17 cellular contexts compared by ENCODE assay signal in the genomic region with DNA sequence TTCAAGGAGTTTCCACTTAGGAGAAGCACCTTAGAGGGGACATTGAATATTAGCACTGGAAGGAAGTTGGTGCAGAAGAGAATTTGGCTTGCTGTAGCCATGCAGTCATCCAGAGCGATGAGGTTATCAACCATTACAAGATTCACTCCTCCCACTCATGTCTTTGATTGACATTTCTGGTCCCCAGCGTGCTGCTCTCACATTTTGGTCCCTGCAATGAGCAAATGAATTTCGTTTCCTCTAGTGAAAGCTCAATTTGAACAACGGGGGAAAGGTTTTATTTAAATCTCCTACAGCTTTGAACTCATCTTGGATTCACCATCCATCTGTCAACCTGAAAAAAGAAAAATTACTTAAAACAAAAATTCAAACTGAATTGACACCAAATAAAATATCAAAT.
"Had no signal": no experiment of that assay in that cellular context is flagged by ENCODE, and none has a peak within 500 bp of the region (broad histone marks: within the 10 kb centered on the region; RNA-seq: fewer than 3 reads in every experiment).

No MANE protein-coding gene starts in this region.

- DNase-seq: colonic mucosa; dermis blood vessel endothelial cell; dorsolateral prefrontal cortex; effector CD4-positive, alpha-beta T cell; effector memory CD4-positive, alpha-beta T cell; foreskin keratinocyte; heart right ventricle; hippocampal formation; left cardiac atrium; left lung; left ventricle myocardium superior; lower lobe of right lung; mesenchymal stem cell; mucosa of descending colon; naive B cell had no signal

- H3K27ac ChIP-seq: colonic mucosa, dorsolateral prefrontal cortex, esophagus muscularis mucosa, foreskin keratinocyte, gastroesophageal sphincter, heart right ventricle, left lung, lower lobe of right lung had no signal

- H3K4me3 ChIP-seq: colonic mucosa, dorsolateral prefrontal cortex, esophagus muscularis mucosa, gastroesophageal sphincter, heart right ventricle, left lung, lower lobe of right lung, mucosa of descending colon had no signal
